Comparison of ENCODE assay signal across 8 cellular contexts in the genomic region with DNA sequence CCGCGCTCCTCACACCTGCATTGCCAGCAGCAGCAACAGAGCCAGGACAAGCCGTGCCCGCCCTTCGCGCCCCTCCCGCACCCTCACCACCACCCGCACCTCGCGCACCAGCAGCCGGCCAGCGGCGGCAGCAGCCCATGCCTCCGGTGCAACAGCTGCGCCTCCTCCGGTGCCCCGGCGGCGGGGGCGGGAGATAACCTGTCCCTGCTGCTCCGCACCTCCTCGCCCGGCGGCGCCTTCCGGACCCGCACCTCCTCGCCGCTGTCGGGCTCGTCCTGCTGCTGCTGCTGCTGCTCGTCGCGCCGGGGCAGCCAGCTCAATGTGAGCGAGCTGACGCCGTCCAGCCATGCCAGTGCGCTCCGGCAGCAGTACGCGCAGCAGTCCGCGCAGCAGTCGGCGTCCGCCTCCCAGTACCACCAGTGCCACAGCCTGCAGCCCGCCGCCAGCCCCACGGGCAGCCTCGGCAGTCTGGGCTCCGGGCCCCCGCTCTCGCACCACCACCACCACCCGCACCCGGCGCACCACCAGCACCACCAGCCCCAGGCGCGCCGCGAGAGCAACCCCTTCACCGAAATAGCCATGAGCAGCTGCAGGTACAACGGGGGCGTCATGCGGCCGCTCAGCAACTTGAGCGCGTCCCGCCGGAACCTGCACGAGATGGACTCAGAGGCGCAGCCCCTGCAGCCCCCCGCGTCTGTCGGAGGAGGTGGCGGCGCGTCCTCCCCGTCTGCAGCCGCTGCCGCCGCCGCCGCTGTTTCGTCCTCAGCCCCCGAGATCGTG. TPM values are rescaled to one million over a fixed set of nuclear protein-coding genes. Genes with fewer than 3 reads are reported as not detected.
DNase-seq lines count a peak whose midpoint lies in the region; ATAC-seq and TF ChIP-seq lines count a peak whose summit lies in the region.

No MANE protein-coding gene starts in this region.

- H3K4me3 ChIP-seq in adrenal gland (peak overlapping the region; percentile 43 to 84 (median 57)), suprapubic skin (peak overlapping the region; percentile 47)

- POLR2A ChIA-PET in CD4-positive, alpha-beta T cell (lab: Charles Lee), result no interaction called here

- CTCF ChIA-PET in CD4-positive, alpha-beta T cell (lab: Charles Lee), result no interaction called here

- DNase-seq in stimulated activated CD4-positive, alpha-beta T cell treated with anti-CD3 and anti-CD28 coated beads, Interleukin-15, amount 100 ng/mL, for 24 hours, result peak; percentile 9
- DNase-seq in stimulated activated CD4-positive, alpha-beta T cell treated with anti-CD3 and anti-CD28 coated beads, Interleukin-2, amount 100 ng/mL, for 48 hours, result no peak
- DNase-seq in adrenal gland (peak in 1 of 7 donors; percentile 55), iPS-NIHi7 (ENCODE audit: extremely low spot score) (peak; percentile 48), suprapubic skin (ENCODE audit: low spot score in 2 of 2) (peak in 1 of 2 donors; percentile 71), GM19238 (ENCODE audit: insufficient read length, low spot score) (no peak)
- DNase-seq in CD4-positive, alpha-beta T cell, result no peak

- TF ChIP-seq EP300 in suprapubic skin (IDR thresholded peaks at IDR 0.05), result no peak

- H3K4me1 ChIP-seq in adrenal gland (replicated peaks in 1 of 2) (peaks cover 10 to 34% of the 10 kb centered on the region in 2 donors), suprapubic skin (peaks cover 37% of the 10 kb centered on the region)

- no peaks in the 10 kb centered on the region for H3K4me1 Mint-ChIP-seq in CD4-positive, alpha-beta T cell (ENCODE audit: low read depth)

- no peaks in the 10 kb centered on the region for H3K9me3 Mint-ChIP-seq in CD4-positive, alpha-beta T cell

- TF ChIP-seq POLR2A in adrenal gland (IDR thresholded peaks at IDR 0.05), result peak in 1 of 2 donors; percentile 48
- TF ChIP-seq POLR2A in suprapubic skin (IDR thresholded peaks at IDR 0.05), result no peak

- H3K27ac Mint-ChIP-seq in CD4-positive, alpha-beta T cell, result no peak overlapping the region

- peak; percentile 21 for ATAC-seq in HG03103 (IDR thresholded peaks at IDR 0.05; ENCODE audit: low read depth, unreplicated experiment)
- no peak for ATAC-seq in CD4-positive, alpha-beta T cell (ENCODE audit: poor library complexity)

- peak in 2 of 6 experiments; percentile 11 to 13 for TF ChIP-seq CTCF in adrenal gland (IDR thresholded peaks at IDR 0.05)
- TF ChIP-seq CTCF in suprapubic skin (IDR thresholded peaks at IDR 0.05), result no peak
- no peak for TF ChIP-seq CTCF in CD4-positive, alpha-beta T cell (IDR thresholded peaks at IDR 0.05)

- no peaks in the 10 kb centered on the region for H3K36me3 Mint-ChIP-seq in CD4-positive, alpha-beta T cell (ENCODE audit: low read depth)

- H3K27me3 Mint-ChIP-seq in CD4-positive, alpha-beta T cell, result peaks cover 59% of the 10 kb centered on the region

- no peak overlapping the region for H3K4me3 Mint-ChIP-seq in CD4-positive, alpha-beta T cell

- intact Hi-C loops in adrenal gland (cut with DNase I), result loop anchor here in 1 of 2 donors (5.0 kb wide), 2 partner anchors 90 to 425 kb away; no protein-coding TSS in a partner anchor
- intact Hi-C loops in CD4-positive, alpha-beta T cell (cut with DNase I, micrococcal nuclease), result no loop called here

- H3K36me3 ChIP-seq in adrenal gland (replicated peaks in 1 of 2) (no peaks in the 10 kb centered on the region), suprapubic skin (no peaks in the 10 kb centered on the region)

- no peaks in the 10 kb centered on the region for H3K9me3 ChIP-seq in adrenal gland (replicated peaks in 1 of 3)
- no peaks in the 10 kb centered on the region for H3K9me3 ChIP-seq in suprapubic skin
- H3K9me3 ChIP-seq in CD4-positive, alpha-beta T cell (ENCODE audit: control insufficient read depth, low read length), result no peaks in the 10 kb centered on the region

- peak overlapping the region in 4 of 5 donors; percentile 53 to 81 (median 72) for H3K27ac ChIP-seq in adrenal gland
- H3K27ac ChIP-seq in suprapubic skin, result no peak overlapping the region
- no peak overlapping the region for H3K27ac ChIP-seq in CD4-positive, alpha-beta T cell (ENCODE audit: low read depth, low read length)

- H3K27me3 ChIP-seq in adrenal gland (peaks cover 6% of the 10 kb centered on the region), suprapubic skin (peaks cover 47% of the 10 kb centered on the region)
- H3K27me3 ChIP-seq in CD4-positive, alpha-beta T cell (ENCODE audit: control insufficient read depth, insufficient read depth, low read length), result peaks cover 45% of the 10 kb centered on the region

- WGBS in adrenal gland, 4 donors, result 0 to 1% (median 1%) methylated on average over 2 to 87 of the region's 87 CpGs; no CpG with 5 or more reads in 1 of the 4 donors
- WGBS in suprapubic skin, result 0% methylated on average over 2 of the region's 87 CpGs

RNA-seq across cellular contexts. Expression of a gene that starts 0.5 kb away (rescaled TPM):
- total RNA-seq in adrenal gland (10 to 100 TPM; 27.3 to 62.7 (median 48.1) TPM), suprapubic skin (1 to 10 TPM in 3 of 4 donors, under 1 TPM in 1; 0.62 to 3.2 (median 2.0) TPM)
- polyA plus RNA-seq in adrenal gland, result 100 to 1,000 TPM in 1 of 3 donors, 10 to 100 TPM in 2; 39.4 to 184 (median 45.6) TPM
- total RNA-seq in CD4-positive, alpha-beta T cell, result not detected

Comparison
In these comparisons a context has a peak if more than half of its experiments do, and no peak if none do; other contexts are left out.
1. DNase-seq: peak in stimulated activated CD4-positive, alpha-beta T cell treated with anti-CD3 and anti-CD28 coated beads, Interleukin-15, amount 100 ng/mL, for 24 hours (single experiment) and iPS-NIHi7 (single experiment); none in stimulated activated CD4-positive, alpha-beta T cell treated with anti-CD3 and anti-CD28 coated beads, Interleukin-2, amount 100 ng/mL, for 48 hours (0 of 2), GM19238 (single experiment) and CD4-positive, alpha-beta T cell (0 of 10).
2. H3K27ac ChIP-seq: peak in adrenal gland (4 of 5); none in suprapubic skin (single experiment) and CD4-positive, alpha-beta T cell (single experiment).
3. RNA of a gene that starts 0.5 kb away (total RNA-seq): 27.3 to 62.7 TPM in adrenal gland; 0.62 to 3.2 TPM in suprapubic skin and not detected in CD4-positive, alpha-beta T cell; every median in the first group is over 4 times any median in the second.